8 cellular contexts compared by ENCODE assay signal in genomic region chr17:18411377-18411864, GRCh38. TPM values are rescaled to one million over a fixed set of nuclear protein-coding genes. Genes with fewer than 3 reads are reported as not detected.
DNase-seq lines count a peak whose midpoint lies in the region; ATAC-seq, FAIRE-seq and TF ChIP-seq lines count a peak whose summit lies in the region.
"Not testable (repeated sequence)": the region's sequence is repeated elsewhere in the genome, so short reads cannot be mapped to it uniquely, and the experiment has no call there.

No MANE protein-coding gene starts in this region.

- peak overlapping the region; percentile 56 for H3K27ac Mint-ChIP-seq in memory B cell

- H3K4me1 ChIP-seq in adipocyte (ENCODE audit: control insufficient read depth, insufficient read depth, low read length); fibroblast of lung (ENCODE audit: control insufficient read depth, extremely low read depth, insufficient read depth, low read length); skeletal muscle tissue (ENCODE audit: control insufficient read depth in 3 of 3, insufficient read depth in 3 of 3, low read length in 3 of 3): not testable (repeated sequence)

- H3K9me3 Mint-ChIP-seq in memory B cell, result not testable (repeated sequence)

- not testable (repeated sequence) for H4K20me1 ChIP-seq in fibroblast of lung (ENCODE audit: control insufficient read depth, extremely low read depth, insufficient read depth, low read length)

- H3K4me3 ChIP-seq in GM06990 (replicated peaks; ENCODE audit: low read depth, low read length), result peak overlapping the region; percentile 67
- H3K4me3 ChIP-seq in MG63, result peak overlapping the region; percentile 53
- peak overlapping the region; percentile 78 for H3K4me3 ChIP-seq in adipocyte (ENCODE audit: low read length)
- peak overlapping the region; percentile 19 to 57 (median 50) for H3K4me3 ChIP-seq in fibroblast of lung (replicated peaks in 1 of 4; ENCODE audit: control extremely low read depth in 1 of 4, insufficient read depth in 1 of 4, low read depth in 3 of 4, low read length in 4 of 4)
- peak overlapping the region; percentile 32 to 56 (median 48) for H3K4me3 ChIP-seq in skeletal muscle tissue (ENCODE audit: low read length in 3 of 3)

- not testable (repeated sequence) for TF ChIP-seq CTCF in GM06990 (IDR thresholded peaks at IDR 0.05; ENCODE audit: insufficient read depth, low read length, poor library complexity, severe bottlenecking); VCaP (conservative IDR thresholded peaks at IDR 0.05); fibroblast of lung (conservative IDR thresholded peaks at IDR 0.05 in 1 of 2, IDR thresholded peaks at IDR 0.05 in 1 of 2; ENCODE audit: low read depth in 1 of 2, low read length in 2 of 2)

- H3K27me3 ChIP-seq in GM06990 (replicated peaks; ENCODE audit: control insufficient read depth, insufficient read depth, low read length); MG63; adipocyte (replicated peaks; ENCODE audit: control insufficient read depth, insufficient read depth, low read length); fibroblast of lung (ENCODE audit: control insufficient read depth, insufficient read depth, low read length); skeletal muscle tissue (ENCODE audit: control insufficient read depth in 3 of 3, insufficient read depth in 3 of 3, low read length in 3 of 3): not testable (repeated sequence)

- not testable (repeated sequence) for DNase-seq in GM06990 (ENCODE audit: extremely low read depth, insufficient read length); memory B cell (ENCODE audit: low spot score in 2 of 2); urothelium cell line (ENCODE audit: low spot score)
- DNase-seq in MG63 (peak; percentile 41), adipocyte (ENCODE audit: low read depth) (peak; percentile 42), fibroblast of lung (ENCODE audit: low read depth in 2 of 2) (peak; percentile 61 to 63)

- H3K4me1 Mint-ChIP-seq in memory B cell, result peaks cover 15% of the 10 kb centered on the region

- H3K27ac ChIP-seq in VCaP, result peak overlapping the region; percentile 82
- H3K27ac ChIP-seq in fibroblast of lung (ENCODE audit: insufficient read depth, low read length), result peak overlapping the region; percentile 66
- not testable (repeated sequence) for H3K27ac ChIP-seq in skeletal muscle tissue (ENCODE audit: low read depth, low read length)

- H3K4me2 ChIP-seq in fibroblast of lung (ENCODE audit: extremely low read depth, insufficient read depth, low read length), result not testable (repeated sequence)

- not testable (repeated sequence) for H3K9me3 ChIP-seq in MG63; adipocyte (ENCODE audit: control insufficient read depth, low read length); fibroblast of lung (ENCODE audit: control insufficient read depth, insufficient read depth, low read depth, low read length); skeletal muscle tissue (ENCODE audit: control insufficient read depth in 3 of 3, low read length in 3 of 3)

- peak; percentile 23 for FAIRE-seq in urothelium cell line (lab: Jason Lieb, UNC)

- peak; percentile 31 for ATAC-seq in memory B cell (ENCODE audit: low read depth)

- not testable (repeated sequence) for H3K36me3 Mint-ChIP-seq in memory B cell

- peak overlapping the region; percentile 96 for H3K4me3 Mint-ChIP-seq in memory B cell

- H3K27me3 Mint-ChIP-seq in memory B cell, result not testable (repeated sequence)

- H3K9ac ChIP-seq in adipocyte (ENCODE audit: low read length) (peak overlapping the region; percentile 76), fibroblast of lung (ENCODE audit: insufficient read depth, low read length) (peak overlapping the region; percentile 44)
- not testable (repeated sequence) for H3K9ac ChIP-seq in skeletal muscle tissue (ENCODE audit: low read depth in 1 of 3, low read length in 3 of 3)

- H3K36me3 ChIP-seq in GM06990 (ENCODE audit: control insufficient read depth, insufficient read depth, low read length); MG63; adipocyte (ENCODE audit: control insufficient read depth, insufficient read depth, low read length, severe bottlenecking); fibroblast of lung (ENCODE audit: control insufficient read depth, insufficient read depth, low read length); skeletal muscle tissue (ENCODE audit: control insufficient read depth in 3 of 3, insufficient read depth in 3 of 3, low read length in 3 of 3): not testable (repeated sequence)

- not testable (repeated sequence) for H2AFZ ChIP-seq in fibroblast of lung (ENCODE audit: low read length)

- not testable (repeated sequence) for H3K79me2 ChIP-seq in fibroblast of lung (ENCODE audit: control insufficient read depth, insufficient read depth, low read length)

RNA-seq across cellular contexts. Expression of gene EVPLL, which starts 33.8 kb away (rescaled TPM):
- total RNA-seq in MG63 (2014; rRNA removed; shearing (Covaris generic); ENCODE audit: low replicate concordance), result not detected in 2 replicates
- total RNA-seq in fibroblast of lung, result not detected in 2 replicates
- not detected in 2 replicates for polyA plus RNA-seq in fibroblast of lung
- not detected in 2 replicates for polyA plus RNA-seq in fibroblast of lung (2012)
- polyA minus RNA-seq in fibroblast of lung (ENCODE audit: low replicate concordance), result not detected in 2 replicates
- not detected for total RNA-seq in skeletal muscle tissue

RNA-seq across cellular contexts. Expression of gene SHMT1, which starts 48.1 kb away (rescaled TPM):
- total RNA-seq in MG63 (2014; rRNA removed; shearing (Covaris generic); ENCODE audit: low replicate concordance), result 7.1 and 17.7 TPM in 2 replicates
- 9.2 and 11.9 TPM in 2 replicates for total RNA-seq in fibroblast of lung
- 11.6 and 12.6 TPM in 2 replicates for polyA plus RNA-seq in fibroblast of lung
- polyA plus RNA-seq in fibroblast of lung (2012), result 12.2 and 14.0 TPM in 2 replicates
- polyA minus RNA-seq in fibroblast of lung (ENCODE audit: low replicate concordance), result 6.2 and 11.6 TPM in 2 replicates
- 13.0 TPM for total RNA-seq in skeletal muscle tissue
